33 cellular contexts compared by ENCODE assay signal in the genomic region with DNA sequence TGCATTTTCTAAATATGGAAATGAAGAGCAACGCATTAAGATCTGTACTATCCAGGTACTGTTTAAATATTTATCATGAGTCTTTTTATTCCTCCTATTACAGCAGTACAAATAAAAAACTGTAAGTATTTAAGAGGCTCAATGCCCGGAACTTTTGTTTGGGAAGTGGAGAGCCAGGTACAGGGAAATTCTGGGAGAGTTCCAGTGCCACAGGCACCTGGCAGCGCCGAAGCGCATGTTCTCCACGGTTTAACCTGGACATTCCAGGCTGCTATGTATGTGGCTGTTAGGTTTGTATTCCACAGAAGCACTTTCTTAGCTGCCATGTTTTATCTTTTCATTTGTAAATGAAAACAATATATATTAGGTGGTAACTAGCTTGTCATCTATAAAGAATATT.
DNase-seq lines count a peak whose midpoint lies in the region; ATAC-seq and TF ChIP-seq lines count a peak whose summit lies in the region.
"Had no signal": no experiment of that assay in that cellular context is flagged by ENCODE, and none has a peak within 500 bp of the region (broad histone marks: within the 10 kb centered on the region; RNA-seq: fewer than 3 reads in every experiment).

No MANE protein-coding gene starts in this region.

- no peak for DNase-seq in CD4-positive, CD25-positive, alpha-beta regulatory T cell
- DNase-seq in DMS153 treated with DMSO at 0.1 percent for 48 hours (lab: John Stamatoyannopoulos, UW; ENCODE audit: unreplicated experiment): peak; percentile 91
- DNase-seq in NCI-H774 (lab: John Stamatoyannopoulos, UW): peak; percentile 62
- no peak for DNase-seq in lower lobe of right lung
- DNase-seq in left ventricle myocardium inferior: no peak
- no peak for DNase-seq in hippocampal formation (lab: John Stamatoyannopoulos, UW)
- DNase-seq: activated B cell treated with CpG ODN at 0.5 μM for 24 hours; activated CD4-positive, alpha-beta T cell treated with anti-CD3 and anti-CD28 coated beads, Interleukin-2, amount 50 U/mL, for 1 hour; activated gamma-delta T cell treated with Interleukin-2 at 50 U/mL for 16 hours; activated naive CD8-positive, alpha-beta T cell treated with anti-CD3 and anti-CD28 coated beads, Interleukin-2, amount 10 ng/mL, durations not matched to agents 7 days and 5 days; activated T-cell treated with anti-CD3 and anti-CD28 coated beads, Interleukin-2, amount 50 U/mL, for 24 hours; aorta; BE2C; colonic mucosa; effector memory CD4-positive, alpha-beta T cell; GDM1; H9; KBM-7; MG63; midbrain; naive thymus-derived CD8-positive, alpha-beta T cell; NCI-H1436 treated with DMSO at 0.1 percent for 48 hours; nucleus accumbens; RPMI8226; sigmoid colon; stimulated activated CD4-positive, alpha-beta T cell treated with anti-CD3 and anti-CD28 coated beads, Interleukin-12 subunit alpha, Interleukin-12 subunit beta, amount 100 ng/mL, for 4 hours; stimulated activated CD4-positive, alpha-beta T cell treated with anti-CD3 and anti-CD28 coated beads, Interleukin-2, amount 100 ng/mL, for 48 hours; T1000; tibial artery had no signal

- H3K27ac ChIP-seq in CD4-positive, CD25-positive, alpha-beta regulatory T cell (ENCODE audit: insufficient read depth, low read length, poor library complexity, severe bottlenecking): no peak overlapping the region
- no peak overlapping the region for H3K27ac ChIP-seq in lower lobe of right lung
- H3K27ac ChIP-seq in left ventricle myocardium inferior (replicated peaks): no peak overlapping the region
- H3K27ac ChIP-seq: cardiac muscle cell, colonic mucosa, HL-60, sigmoid colon, SJSA1, tibial artery had no signal

- no peaks in the 10 kb centered on the region for H3K4me1 ChIP-seq in CD4-positive, CD25-positive, alpha-beta regulatory T cell (ENCODE audit: control insufficient read depth, insufficient read depth, low read length, poor library complexity, severe bottlenecking)
- H3K4me1 ChIP-seq in lower lobe of right lung: no peaks in the 10 kb centered on the region
- H3K4me1 ChIP-seq in left ventricle myocardium inferior: peaks cover 20% of the 10 kb centered on the region
- H3K4me1 ChIP-seq: colonic mucosa, tibial artery had no signal

- H3K27me3 Mint-ChIP-seq in CD4-positive, CD25-positive, alpha-beta regulatory T cell: no peaks in the 10 kb centered on the region
- H3K27me3 Mint-ChIP-seq: activated B cell treated with CpG ODN at 0.5 μM for 24 hours; activated naive CD8-positive, alpha-beta T cell treated with anti-CD3 and anti-CD28 coated beads, Interleukin-2, amount 10 ng/mL, durations not matched to agents 7 days and 5 days; activated T-cell treated with anti-CD3 and anti-CD28 coated beads, Interleukin-2, amount 50 U/mL, for 24 hours; naive thymus-derived CD8-positive, alpha-beta T cell had no signal

- intact Hi-C loops in lower lobe of right lung (cut with DNase I) (no loop called here), left ventricle myocardium inferior (cut with micrococcal nuclease) (no loop called here)

- H3K9me3 Mint-ChIP-seq in CD4-positive, CD25-positive, alpha-beta regulatory T cell: no peaks in the 10 kb centered on the region
- H3K9me3 Mint-ChIP-seq: activated B cell treated with CpG ODN at 0.5 μM for 24 hours; activated naive CD8-positive, alpha-beta T cell treated with anti-CD3 and anti-CD28 coated beads, Interleukin-2, amount 10 ng/mL, durations not matched to agents 7 days and 5 days; activated T-cell treated with anti-CD3 and anti-CD28 coated beads, Interleukin-2, amount 50 U/mL, for 24 hours; H9; naive thymus-derived CD8-positive, alpha-beta T cell had no signal

- no peaks in the 10 kb centered on the region for H3K27me3 ChIP-seq in CD4-positive, CD25-positive, alpha-beta regulatory T cell (ENCODE audit: control insufficient read depth, insufficient read depth, low read length)
- H3K27me3 ChIP-seq in lower lobe of right lung (ENCODE audit: low read depth): no peaks in the 10 kb centered on the region
- H3K27me3 ChIP-seq in left ventricle myocardium inferior (ENCODE audit: low read depth): no peaks in the 10 kb centered on the region
- H3K27me3 ChIP-seq: BE2C, cardiac muscle cell, colonic mucosa, MG63, sigmoid colon, SJSA1, tibial artery had no signal

- no peak for TF ChIP-seq CTCF in lower lobe of right lung (IDR thresholded peaks at IDR 0.05)
- TF ChIP-seq CTCF in left ventricle myocardium inferior (IDR thresholded peaks at IDR 0.05; ENCODE audit: borderline replicate concordance): no peak

- no peak overlapping the region for H3K4me3 Mint-ChIP-seq in CD4-positive, CD25-positive, alpha-beta regulatory T cell
- H3K4me3 Mint-ChIP-seq: activated B cell treated with CpG ODN at 0.5 μM for 24 hours; activated naive CD8-positive, alpha-beta T cell treated with anti-CD3 and anti-CD28 coated beads, Interleukin-2, amount 10 ng/mL, durations not matched to agents 7 days and 5 days; activated T-cell treated with anti-CD3 and anti-CD28 coated beads, Interleukin-2, amount 50 U/mL, for 24 hours; H9; naive thymus-derived CD8-positive, alpha-beta T cell had no signal

- peaks cover 45% of the 10 kb centered on the region for H3K36me3 ChIP-seq in CD4-positive, CD25-positive, alpha-beta regulatory T cell (ENCODE audit: control insufficient read depth, insufficient read depth, low read length)
- peaks cover 26% of the 10 kb centered on the region for H3K36me3 ChIP-seq in lower lobe of right lung
- H3K36me3 ChIP-seq in left ventricle myocardium inferior: peaks cover 28% of the 10 kb centered on the region

- no peak overlapping the region for H3K4me3 ChIP-seq in CD4-positive, CD25-positive, alpha-beta regulatory T cell (ENCODE audit: low read depth, low read length)
- no peak overlapping the region for H3K4me3 ChIP-seq in lower lobe of right lung
- H3K4me3 ChIP-seq in left ventricle myocardium inferior: no peak overlapping the region
- H3K4me3 ChIP-seq: cardiac muscle cell, colonic mucosa, MG63, sigmoid colon, SJSA1, tibial artery had no signal

- ATAC-seq in CD4-positive, CD25-positive, alpha-beta regulatory T cell (ENCODE audit: low read depth in 2 of 2): no peak
- ATAC-seq in lower lobe of right lung (peak; percentile 36 to 85), HG02798 (IDR thresholded peaks at IDR 0.05; ENCODE audit: poor library complexity, unreplicated experiment) (no peak)
- ATAC-seq: naive thymus-derived CD8-positive, alpha-beta T cell had no signal

- H3K36me3 Mint-ChIP-seq in CD4-positive, CD25-positive, alpha-beta regulatory T cell: peaks cover 53% of the 10 kb centered on the region

- peak overlapping the region in 2 of 3 donors; percentile 22 to 38 for H3K27ac Mint-ChIP-seq in CD4-positive, CD25-positive, alpha-beta regulatory T cell
- H3K27ac Mint-ChIP-seq: activated B cell treated with CpG ODN at 0.5 μM for 24 hours; activated naive CD8-positive, alpha-beta T cell treated with anti-CD3 and anti-CD28 coated beads, Interleukin-2, amount 10 ng/mL, durations not matched to agents 7 days and 5 days; activated T-cell treated with anti-CD3 and anti-CD28 coated beads, Interleukin-2, amount 50 U/mL, for 24 hours had no signal

- H3K4me1 Mint-ChIP-seq in CD4-positive, CD25-positive, alpha-beta regulatory T cell: peaks cover 0 to 12% (median under 1%) of the 10 kb centered on the region in 4 donors
- H3K4me1 Mint-ChIP-seq: activated B cell treated with CpG ODN at 0.5 μM for 24 hours; activated naive CD8-positive, alpha-beta T cell treated with anti-CD3 and anti-CD28 coated beads, Interleukin-2, amount 10 ng/mL, durations not matched to agents 7 days and 5 days; H9 had no signal

- no peaks in the 10 kb centered on the region for H3K9me3 ChIP-seq in CD4-positive, CD25-positive, alpha-beta regulatory T cell (ENCODE audit: control insufficient read depth in 2 of 2, low read length in 2 of 2)
- no peaks in the 10 kb centered on the region for H3K9me3 ChIP-seq in lower lobe of right lung
- H3K9me3 ChIP-seq in left ventricle myocardium inferior (replicated peaks): no peaks in the 10 kb centered on the region
- H3K9me3 ChIP-seq: BE2C, colonic mucosa, MG63, sigmoid colon, SJSA1, tibial artery had no signal

Comparison
In these comparisons a context has a peak if more than half of its experiments do, and no peak if none do; other contexts are left out.
1. ATAC-seq: peak in lower lobe of right lung (2 of 2); none in CD4-positive, CD25-positive, alpha-beta regulatory T cell (0 of 2) and HG02798 (single experiment).
2. DNase-seq: peak in DMS153 treated with DMSO at 0.1 percent for 48 hours (single experiment) and NCI-H774 (single experiment); none in CD4-positive, CD25-positive, alpha-beta regulatory T cell (0 of 3), lower lobe of right lung (single experiment), left ventricle myocardium inferior (single experiment) and hippocampal formation (0 of 2).